In the genomic region with DNA sequence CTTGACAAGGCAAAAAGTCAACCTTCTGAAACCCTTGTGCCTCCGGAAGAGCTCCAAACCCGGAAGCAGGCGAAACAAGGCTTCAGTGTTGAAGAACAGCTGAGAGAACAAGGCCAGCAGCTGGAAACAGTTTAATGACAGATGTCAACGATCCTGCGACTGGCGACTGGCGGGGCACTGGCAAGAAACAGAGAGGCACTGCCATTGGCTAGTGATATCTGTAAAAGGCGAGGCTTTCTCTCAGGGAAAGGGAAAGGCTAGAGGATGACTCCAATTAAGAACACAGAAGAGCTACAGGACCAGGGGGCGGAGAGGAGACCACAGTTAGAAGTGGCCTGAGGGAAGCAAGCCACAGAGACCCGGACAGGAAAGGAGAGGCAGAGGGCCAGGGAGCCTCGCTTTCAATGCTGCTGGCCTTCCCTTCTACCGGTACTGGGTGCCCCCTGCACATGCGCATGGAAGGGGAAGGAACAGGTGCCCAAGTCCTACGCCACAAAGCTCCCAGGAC, we compare ENCODE assay signal across 1 cellular context.
TF ChIP-seq lines count a peak whose summit lies in the region.

No MANE protein-coding gene starts in this region.

TF ChIP-seq in HepG2, 621 proteins besides CTCF, POLR2A, EP300 and RAD21 (continues in another document):
- TF ChIP-seq GABPA (IDR thresholded peaks at IDR 0.05; ENCODE audit: low read depth, low read length) (no peak), GABPA (CRISPR knock-in tag; IDR thresholded peaks at IDR 0.05; ENCODE audit: low read depth) (peak; percentile 68), FOXA3 (CRISPR knock-in tag; IDR thresholded peaks at IDR 0.05) (peak; percentile 43; the same call in 1 of the 2 replicates), NFE2L2 (IDR thresholded peaks at IDR 0.05; ENCODE audit: low read length) (no peak), JUN (CRISPR knock-in tag; IDR thresholded peaks at IDR 0.05) (no peak), ARHGAP35 (CRISPR knock-in tag; IDR thresholded peaks at IDR 0.05; ENCODE audit: borderline replicate concordance) (no peak), POGZ (CRISPR knock-in tag; IDR thresholded peaks at IDR 0.05) (0 out of 2 replicates have a peak, but pooled peaks have one; percentile 38), KLF11 (CRISPR knock-in tag; IDR thresholded peaks at IDR 0.05) (no peak), SALL1 (CRISPR knock-in tag; IDR thresholded peaks at IDR 0.05) (peak; percentile 51), NFYB (CRISPR knock-in tag; IDR thresholded peaks at IDR 0.05) (peak; percentile 31; the same call in 1 of the 2 replicates), TBX2 (CRISPR knock-in tag; IDR thresholded peaks at IDR 0.05; ENCODE audit: borderline replicate concordance) (peak; percentile 27; the same call in 1 of the 2 replicates), FOXK1 (CRISPR knock-in tag; IDR thresholded peaks at IDR 0.05; ENCODE audit: borderline replicate concordance, low read depth) (peak; percentile 25; the same call in 1 of the 2 replicates), XRCC5 (optimal IDR thresholded peaks at IDR 0.05; ENCODE audit: low read length) (no peak), RXRB (CRISPR knock-in tag; IDR thresholded peaks at IDR 0.05; ENCODE audit: borderline replicate concordance) (no peak), ZC3H4 (CRISPR knock-in tag; IDR thresholded peaks at IDR 0.05; ENCODE audit: borderline replicate concordance) (no peak), KDM2A (CRISPR knock-in tag; IDR thresholded peaks at IDR 0.05; ENCODE audit: borderline replicate concordance, low read depth) (no peak), MXI1 (IDR thresholded peaks at IDR 0.05; ENCODE audit: borderline replicate concordance, low read depth, low read length) (peak; percentile 9; the same call in 1 of the 3 replicates), ZNF3 (CRISPR knock-in tag; IDR thresholded peaks at IDR 0.05) (no peak), CHD4 (IDR thresholded peaks at IDR 0.05; ENCODE audit: borderline replicate concordance, low read length) (no peak), HDAC2 (CRISPR knock-in tag; IDR thresholded peaks at IDR 0.05) (peak; percentile 57; the same call in 1 of the 2 replicates), MEIS2 (CRISPR knock-in tag; IDR thresholded peaks at IDR 0.05) (0 out of 2 replicates have a peak, but pooled peaks have one; percentile 50), NR2F1 (CRISPR knock-in tag; IDR thresholded peaks at IDR 0.05) (no peak), SIN3A (IDR thresholded peaks at IDR 0.05; ENCODE audit: borderline replicate concordance, low read depth, low read length) (peak; percentile 99), ELF1 (CRISPR knock-in tag; IDR thresholded peaks at IDR 0.05) (peak; percentile 96), SOX13 (IDR thresholded peaks at IDR 0.05) (no peak), SOX13 (CRISPR knock-in tag; conservative IDR thresholded peaks at IDR 0.05 in 1 of 2, IDR thresholded peaks at IDR 0.05 in 1 of 2) (peak in 1 of 2 experiments; percentile 36; a peak in 1 of 4 replicates), PHF21A (CRISPR knock-in tag; IDR thresholded peaks at IDR 0.05) (no peak), NFYC (CRISPR knock-in tag; IDR thresholded peaks at IDR 0.05) (peak; percentile 32; the same call in 1 of the 2 replicates), KAT8 (CRISPR knock-in tag; IDR thresholded peaks at IDR 0.05) (no peak; the same call in 1 of the 2 replicates), ADNP (CRISPR knock-in tag; IDR thresholded peaks at IDR 0.05) (no peak), SOX5 (CRISPR knock-in tag; IDR thresholded peaks at IDR 0.05; ENCODE audit: borderline replicate concordance) (peak; percentile 37; the same call in 1 of the 2 replicates)
- TF ChIP-seq, protein P1, sequence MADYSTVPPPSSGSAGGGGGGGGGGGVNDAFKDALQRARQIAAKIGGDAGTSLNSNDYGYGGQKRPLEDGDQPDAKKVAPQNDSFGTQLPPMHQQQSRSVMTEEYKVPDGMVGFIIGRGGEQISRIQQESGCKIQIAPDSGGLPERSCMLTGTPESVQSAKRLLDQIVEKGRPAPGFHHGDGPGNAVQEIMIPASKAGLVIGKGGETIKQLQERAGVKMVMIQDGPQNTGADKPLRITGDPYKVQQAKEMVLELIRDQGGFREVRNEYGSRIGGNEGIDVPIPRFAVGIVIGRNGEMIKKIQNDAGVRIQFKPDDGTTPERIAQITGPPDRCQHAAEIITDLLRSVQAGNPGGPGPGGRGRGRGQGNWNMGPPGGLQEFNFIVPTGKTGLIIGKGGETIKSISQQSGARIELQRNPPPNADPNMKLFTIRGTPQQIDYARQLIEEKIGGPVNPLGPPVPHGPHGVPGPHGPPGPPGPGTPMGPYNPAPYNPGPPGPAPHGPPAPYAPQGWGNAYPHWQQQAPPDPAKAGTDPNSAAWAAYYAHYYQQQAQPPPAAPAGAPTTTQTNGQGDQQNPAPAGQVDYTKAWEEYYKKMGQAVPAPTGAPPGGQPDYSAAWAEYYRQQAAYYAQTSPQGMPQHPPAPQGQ (CRISPR knock-in tag; IDR thresholded peaks at IDR 0.05; ENCODE audit: borderline replicate concordance): no peak
- TF ChIP-seq, protein P2, sequence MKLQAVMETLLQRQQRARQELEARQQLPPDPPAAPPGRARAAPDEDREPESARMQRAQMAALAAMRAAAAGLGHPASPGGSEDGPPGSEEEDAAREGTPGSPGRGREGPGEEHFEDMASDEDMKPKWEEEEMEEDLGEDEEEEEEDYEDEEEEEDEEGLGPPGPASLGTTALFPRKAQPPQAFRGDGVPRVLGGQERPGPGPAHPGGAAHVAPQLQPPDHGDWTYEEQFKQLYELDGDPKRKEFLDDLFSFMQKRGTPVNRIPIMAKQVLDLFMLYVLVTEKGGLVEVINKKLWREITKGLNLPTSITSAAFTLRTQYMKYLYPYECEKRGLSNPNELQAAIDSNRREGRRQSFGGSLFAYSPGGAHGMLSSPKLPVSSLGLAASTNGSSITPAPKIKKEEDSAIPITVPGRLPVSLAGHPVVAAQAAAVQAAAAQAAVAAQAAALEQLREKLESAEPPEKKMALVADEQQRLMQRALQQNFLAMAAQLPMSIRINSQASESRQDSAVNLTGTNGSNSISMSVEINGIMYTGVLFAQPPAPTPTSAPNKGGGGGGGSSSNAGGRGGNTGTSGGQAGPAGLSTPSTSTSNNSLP (IDR thresholded peaks at IDR 0.05; ENCODE audit: low read depth, low read length): no peak
- TF ChIP-seq, protein P3, sequence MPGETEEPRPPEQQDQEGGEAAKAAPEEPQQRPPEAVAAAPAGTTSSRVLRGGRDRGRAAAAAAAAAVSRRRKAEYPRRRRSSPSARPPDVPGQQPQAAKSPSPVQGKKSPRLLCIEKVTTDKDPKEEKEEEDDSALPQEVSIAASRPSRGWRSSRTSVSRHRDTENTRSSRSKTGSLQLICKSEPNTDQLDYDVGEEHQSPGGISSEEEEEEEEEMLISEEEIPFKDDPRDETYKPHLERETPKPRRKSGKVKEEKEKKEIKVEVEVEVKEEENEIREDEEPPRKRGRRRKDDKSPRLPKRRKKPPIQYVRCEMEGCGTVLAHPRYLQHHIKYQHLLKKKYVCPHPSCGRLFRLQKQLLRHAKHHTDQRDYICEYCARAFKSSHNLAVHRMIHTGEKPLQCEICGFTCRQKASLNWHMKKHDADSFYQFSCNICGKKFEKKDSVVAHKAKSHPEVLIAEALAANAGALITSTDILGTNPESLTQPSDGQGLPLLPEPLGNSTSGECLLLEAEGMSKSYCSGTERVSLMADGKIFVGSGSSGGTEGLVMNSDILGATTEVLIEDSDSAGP (CRISPR knock-in tag; IDR thresholded peaks at IDR 0.05; ENCODE audit: borderline replicate concordance): peak; percentile 35; the same call in 1 of the 2 replicates
- TF ChIP-seq, protein P4, sequence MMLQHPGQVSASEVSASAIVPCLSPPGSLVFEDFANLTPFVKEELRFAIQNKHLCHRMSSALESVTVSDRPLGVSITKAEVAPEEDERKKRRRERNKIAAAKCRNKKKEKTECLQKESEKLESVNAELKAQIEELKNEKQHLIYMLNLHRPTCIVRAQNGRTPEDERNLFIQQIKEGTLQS (CRISPR knock-in tag; IDR thresholded peaks at IDR 0.05): no peak
- TF ChIP-seq, protein P5, sequence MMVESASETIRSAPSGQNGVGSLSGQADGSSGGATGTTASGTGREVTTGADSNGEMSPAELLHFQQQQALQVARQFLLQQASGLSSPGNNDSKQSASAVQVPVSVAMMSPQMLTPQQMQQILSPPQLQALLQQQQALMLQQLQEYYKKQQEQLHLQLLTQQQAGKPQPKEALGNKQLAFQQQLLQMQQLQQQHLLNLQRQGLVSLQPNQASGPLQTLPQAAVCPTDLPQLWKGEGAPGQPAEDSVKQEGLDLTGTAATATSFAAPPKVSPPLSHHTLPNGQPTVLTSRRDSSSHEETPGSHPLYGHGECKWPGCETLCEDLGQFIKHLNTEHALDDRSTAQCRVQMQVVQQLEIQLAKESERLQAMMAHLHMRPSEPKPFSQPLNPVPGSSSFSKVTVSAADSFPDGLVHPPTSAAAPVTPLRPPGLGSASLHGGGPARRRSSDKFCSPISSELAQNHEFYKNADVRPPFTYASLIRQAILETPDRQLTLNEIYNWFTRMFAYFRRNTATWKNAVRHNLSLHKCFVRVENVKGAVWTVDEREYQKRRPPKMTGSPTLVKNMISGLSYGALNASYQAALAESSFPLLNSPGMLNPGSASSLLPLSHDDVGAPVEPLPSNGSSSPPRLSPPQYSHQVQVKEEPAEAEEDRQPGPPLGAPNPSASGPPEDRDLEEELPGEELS (CRISPR knock-in tag; IDR thresholded peaks at IDR 0.05): peak; percentile 32; the same call in 1 of the 2 replicates
- TF ChIP-seq, protein P6, sequence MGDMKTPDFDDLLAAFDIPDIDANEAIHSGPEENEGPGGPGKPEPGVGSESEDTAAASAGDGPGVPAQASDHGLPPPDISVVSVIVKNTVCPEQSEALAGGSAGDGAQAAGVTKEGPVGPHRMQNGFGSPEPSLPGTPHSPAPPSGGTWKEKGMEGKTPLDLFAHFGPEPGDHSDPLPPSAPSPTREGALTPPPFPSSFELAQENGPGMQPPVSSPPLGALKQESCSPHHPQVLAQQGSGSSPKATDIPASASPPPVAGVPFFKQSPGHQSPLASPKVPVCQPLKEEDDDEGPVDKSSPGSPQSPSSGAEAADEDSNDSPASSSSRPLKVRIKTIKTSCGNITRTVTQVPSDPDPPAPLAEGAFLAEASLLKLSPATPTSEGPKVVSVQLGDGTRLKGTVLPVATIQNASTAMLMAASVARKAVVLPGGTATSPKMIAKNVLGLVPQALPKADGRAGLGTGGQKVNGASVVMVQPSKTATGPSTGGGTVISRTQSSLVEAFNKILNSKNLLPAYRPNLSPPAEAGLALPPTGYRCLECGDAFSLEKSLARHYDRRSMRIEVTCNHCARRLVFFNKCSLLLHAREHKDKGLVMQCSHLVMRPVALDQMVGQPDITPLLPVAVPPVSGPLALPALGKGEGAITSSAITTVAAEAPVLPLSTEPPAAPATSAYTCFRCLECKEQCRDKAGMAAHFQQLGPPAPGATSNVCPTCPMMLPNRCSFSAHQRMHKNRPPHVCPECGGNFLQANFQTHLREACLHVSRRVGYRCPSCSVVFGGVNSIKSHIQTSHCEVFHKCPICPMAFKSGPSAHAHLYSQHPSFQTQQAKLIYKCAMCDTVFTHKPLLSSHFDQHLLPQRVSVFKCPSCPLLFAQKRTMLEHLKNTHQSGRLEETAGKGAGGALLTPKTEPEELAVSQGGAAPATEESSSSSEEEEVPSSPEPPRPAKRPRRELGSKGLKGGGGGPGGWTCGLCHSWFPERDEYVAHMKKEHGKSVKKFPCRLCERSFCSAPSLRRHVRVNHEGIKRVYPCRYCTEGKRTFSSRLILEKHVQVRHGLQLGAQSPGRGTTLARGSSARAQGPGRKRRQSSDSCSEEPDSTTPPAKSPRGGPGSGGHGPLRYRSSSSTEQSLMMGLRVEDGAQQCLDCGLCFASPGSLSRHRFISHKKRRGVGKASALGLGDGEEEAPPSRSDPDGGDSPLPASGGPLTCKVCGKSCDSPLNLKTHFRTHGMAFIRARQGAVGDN (CRISPR knock-in tag; IDR thresholded peaks at IDR 0.05): peak; percentile 42
- TF ChIP-seq, protein P7, sequence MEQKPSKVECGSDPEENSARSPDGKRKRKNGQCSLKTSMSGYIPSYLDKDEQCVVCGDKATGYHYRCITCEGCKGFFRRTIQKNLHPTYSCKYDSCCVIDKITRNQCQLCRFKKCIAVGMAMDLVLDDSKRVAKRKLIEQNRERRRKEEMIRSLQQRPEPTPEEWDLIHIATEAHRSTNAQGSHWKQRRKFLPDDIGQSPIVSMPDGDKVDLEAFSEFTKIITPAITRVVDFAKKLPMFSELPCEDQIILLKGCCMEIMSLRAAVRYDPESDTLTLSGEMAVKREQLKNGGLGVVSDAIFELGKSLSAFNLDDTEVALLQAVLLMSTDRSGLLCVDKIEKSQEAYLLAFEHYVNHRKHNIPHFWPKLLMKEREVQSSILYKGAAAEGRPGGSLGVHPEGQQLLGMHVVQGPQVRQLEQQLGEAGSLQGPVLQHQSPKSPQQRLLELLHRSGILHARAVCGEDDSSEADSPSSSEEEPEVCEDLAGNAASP (CRISPR knock-in tag; IDR thresholded peaks at IDR 0.05; ENCODE audit: borderline replicate concordance): no peak
- TF ChIP-seq, protein P8, sequence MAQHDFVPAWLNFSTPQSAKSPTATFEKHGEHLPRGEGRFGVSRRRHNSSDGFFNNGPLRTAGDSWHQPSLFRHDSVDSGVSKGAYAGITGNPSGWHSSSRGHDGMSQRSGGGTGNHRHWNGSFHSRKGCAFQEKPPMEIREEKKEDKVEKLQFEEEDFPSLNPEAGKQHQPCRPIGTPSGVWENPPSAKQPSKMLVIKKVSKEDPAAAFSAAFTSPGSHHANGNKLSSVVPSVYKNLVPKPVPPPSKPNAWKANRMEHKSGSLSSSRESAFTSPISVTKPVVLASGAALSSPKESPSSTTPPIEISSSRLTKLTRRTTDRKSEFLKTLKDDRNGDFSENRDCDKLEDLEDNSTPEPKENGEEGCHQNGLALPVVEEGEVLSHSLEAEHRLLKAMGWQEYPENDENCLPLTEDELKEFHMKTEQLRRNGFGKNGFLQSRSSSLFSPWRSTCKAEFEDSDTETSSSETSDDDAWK (CRISPR knock-in tag; IDR thresholded peaks at IDR 0.05): no peak
- TF ChIP-seq, protein P9, sequence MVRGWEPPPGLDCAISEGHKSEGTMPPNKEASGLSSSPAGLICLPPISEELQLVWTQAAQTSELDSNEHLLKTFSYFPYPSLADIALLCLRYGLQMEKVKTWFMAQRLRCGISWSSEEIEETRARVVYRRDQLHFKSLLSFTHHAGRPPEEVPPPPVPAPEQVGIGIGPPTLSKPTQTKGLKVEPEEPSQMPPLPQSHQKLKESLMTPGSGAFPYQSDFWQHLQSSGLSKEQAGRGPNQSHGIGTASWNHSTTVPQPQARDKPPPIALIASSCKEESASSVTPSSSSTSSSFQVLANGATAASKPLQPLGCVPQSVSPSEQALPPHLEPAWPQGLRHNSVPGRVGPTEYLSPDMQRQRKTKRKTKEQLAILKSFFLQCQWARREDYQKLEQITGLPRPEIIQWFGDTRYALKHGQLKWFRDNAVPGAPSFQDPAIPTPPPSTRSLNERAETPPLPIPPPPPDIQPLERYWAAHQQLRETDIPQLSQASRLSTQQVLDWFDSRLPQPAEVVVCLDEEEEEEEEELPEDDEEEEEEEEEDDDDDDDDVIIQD (CRISPR knock-in tag; IDR thresholded peaks at IDR 0.05; ENCODE audit: low read depth): peak; percentile 39; the same call in 1 of the 2 replicates
- TF ChIP-seq, protein P10, sequence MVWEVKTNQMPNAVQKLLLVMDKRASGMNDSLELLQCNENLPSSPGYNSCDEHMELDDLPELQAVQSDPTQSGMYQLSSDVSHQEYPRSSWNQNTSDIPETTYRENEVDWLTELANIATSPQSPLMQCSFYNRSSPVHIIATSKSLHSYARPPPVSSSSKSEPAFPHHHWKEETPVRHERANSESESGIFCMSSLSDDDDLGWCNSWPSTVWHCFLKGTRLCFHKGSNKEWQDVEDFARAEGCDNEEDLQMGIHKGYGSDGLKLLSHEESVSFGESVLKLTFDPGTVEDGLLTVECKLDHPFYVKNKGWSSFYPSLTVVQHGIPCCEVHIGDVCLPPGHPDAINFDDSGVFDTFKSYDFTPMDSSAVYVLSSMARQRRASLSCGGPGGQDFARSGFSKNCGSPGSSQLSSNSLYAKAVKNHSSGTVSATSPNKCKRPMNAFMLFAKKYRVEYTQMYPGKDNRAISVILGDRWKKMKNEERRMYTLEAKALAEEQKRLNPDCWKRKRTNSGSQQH (CRISPR knock-in tag; IDR thresholded peaks at IDR 0.05; ENCODE audit: low read depth): peak; percentile 33; the same call in 1 of the 2 replicates
